ENCODE assay signal across 1 cellular context in the genomic region with DNA sequence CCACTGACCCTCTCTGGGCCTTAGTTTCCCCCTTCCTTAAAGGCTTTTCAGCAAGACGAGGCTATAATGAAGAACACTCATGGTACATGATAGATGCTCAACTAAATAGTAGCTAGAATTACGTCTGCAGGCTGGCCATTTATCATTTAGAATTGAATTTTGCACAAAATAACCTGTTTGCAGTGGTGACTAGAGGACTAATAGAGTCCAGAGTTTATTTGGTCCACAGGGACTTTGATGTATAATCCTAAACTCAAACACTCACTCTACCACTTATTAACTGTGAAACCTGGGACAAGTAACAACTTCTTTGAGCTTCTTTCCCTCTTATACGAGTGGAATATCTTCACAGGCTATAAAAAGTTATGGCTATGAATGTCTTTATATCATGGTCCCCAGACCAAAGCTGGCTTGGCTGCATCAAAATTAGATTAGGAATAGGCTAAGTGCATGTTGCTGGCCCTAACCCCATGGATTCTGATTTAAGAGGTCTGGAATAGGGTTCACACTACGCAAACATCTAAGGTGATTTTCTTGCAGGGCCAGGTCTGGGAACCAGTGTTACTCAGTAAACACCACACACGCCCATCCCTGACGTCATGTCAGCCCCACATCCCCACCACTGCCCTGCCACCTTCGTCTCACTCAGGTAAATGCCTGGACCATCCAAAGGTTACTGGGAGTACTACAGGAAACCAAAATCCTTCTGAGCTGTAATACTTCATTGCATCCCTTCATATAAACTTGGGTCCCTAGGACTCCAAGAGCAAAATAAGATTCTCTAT.
TF ChIP-seq lines count a peak whose summit lies in the region.

No MANE protein-coding gene starts in this region.

TF ChIP-seq in HepG2, 621 proteins besides CTCF, POLR2A, EP300 and RAD21 (continued from another document and continues in another):
- TF ChIP-seq JUNB (CRISPR knock-in tag; IDR thresholded peaks at IDR 0.05; ENCODE audit: borderline replicate concordance) (no peak), SRF (IDR thresholded peaks at IDR 0.05; ENCODE audit: low read depth, low read length) (no peak), AHR (CRISPR knock-in tag; IDR thresholded peaks at IDR 0.05) (no peak), ADNP (CRISPR knock-in tag; IDR thresholded peaks at IDR 0.05) (peak; percentile 69; the same call in 1 of the 2 replicates), ZNF510 (CRISPR knock-in tag; IDR thresholded peaks at IDR 0.05; ENCODE audit: low read depth) (no peak), PLRG1 (conservative IDR thresholded peaks at IDR 0.05) (no peak), ZNF709 (CRISPR knock-in tag; IDR thresholded peaks at IDR 0.05) (no peak), ZHX1 (CRISPR knock-in tag; IDR thresholded peaks at IDR 0.05; ENCODE audit: low read depth) (0 out of 2 replicates have a peak, but pooled peaks have one; percentile 20), ZNF761 (CRISPR knock-in tag; conservative IDR thresholded peaks at IDR 0.05) (no peak), ZNF878 (CRISPR knock-in tag; IDR thresholded peaks at IDR 0.05) (no peak), ZNF414 (CRISPR knock-in tag; IDR thresholded peaks at IDR 0.05) (no peak), ZNF800 (CRISPR knock-in tag; IDR thresholded peaks at IDR 0.05) (no peak), SKI (IDR thresholded peaks at IDR 0.05; ENCODE audit: partially characterized antibody) (no peak), ZNF275 (CRISPR knock-in tag; IDR thresholded peaks at IDR 0.05; ENCODE audit: borderline replicate concordance) (no peak), PATZ1 (CRISPR knock-in tag; IDR thresholded peaks at IDR 0.05) (peak; percentile 11; the same call in 1 of the 2 replicates), RCOR2 (CRISPR knock-in tag; IDR thresholded peaks at IDR 0.05) (peak; percentile 75), ZNF816 (CRISPR knock-in tag; IDR thresholded peaks at IDR 0.05; ENCODE audit: borderline replicate concordance) (no peak), SRSF1 (optimal IDR thresholded peaks at IDR 0.05; ENCODE audit: low read depth, low read length) (no peak), TCF7 (IDR thresholded peaks at IDR 0.05; ENCODE audit: low read depth) (peak; percentile 69), MED13 (CRISPR knock-in tag; IDR thresholded peaks at IDR 0.05) (no peak), ZNF773 (CRISPR knock-in tag; IDR thresholded peaks at IDR 0.05; ENCODE audit: borderline replicate concordance) (no peak), ZMAT3 (CRISPR knock-in tag; conservative IDR thresholded peaks at IDR 0.05) (no peak), GTF2F1 (IDR thresholded peaks at IDR 0.05; ENCODE audit: low read length) (no peak), KLF16 (CRISPR knock-in tag; IDR thresholded peaks at IDR 0.05) (no peak), POGK (CRISPR knock-in tag; conservative IDR thresholded peaks at IDR 0.05) (no peak), ZNF605 (CRISPR knock-in tag; IDR thresholded peaks at IDR 0.05) (no peak), TCF12 (IDR thresholded peaks at IDR 0.05) (no peak), TCF12 (CRISPR knock-in tag; IDR thresholded peaks at IDR 0.05) (no peak), MTA1 (CRISPR knock-in tag; IDR thresholded peaks at IDR 0.05; ENCODE audit: borderline replicate concordance) (no peak), ZNF335 (CRISPR knock-in tag; IDR thresholded peaks at IDR 0.05) (no peak), CENPT (CRISPR knock-in tag; IDR thresholded peaks at IDR 0.05; ENCODE audit: low read depth) (no peak), SAFB2 (CRISPR knock-in tag; IDR thresholded peaks at IDR 0.05; ENCODE audit: borderline replicate concordance, low read depth) (no peak), PHF5A (CRISPR knock-in tag; IDR thresholded peaks at IDR 0.05; ENCODE audit: low read depth, unreplicated experiment) (no peak), EZH2 (conservative IDR thresholded peaks at IDR 0.05; ENCODE audit: low read depth, low read length) (no peak), HOXA7 (CRISPR knock-in tag; IDR thresholded peaks at IDR 0.05) (no peak), CBX5 (CRISPR knock-in tag; IDR thresholded peaks at IDR 0.05; ENCODE audit: borderline replicate concordance) (no peak), SMAD9 (CRISPR knock-in tag; IDR thresholded peaks at IDR 0.05) (no peak), ZNF296 (CRISPR knock-in tag; conservative IDR thresholded peaks at IDR 0.05) (no peak), SRY (CRISPR knock-in tag; IDR thresholded peaks at IDR 0.05) (no peak), PLSCR1 (CRISPR knock-in tag; IDR thresholded peaks at IDR 0.05; ENCODE audit: borderline replicate concordance) (no peak), HES4 (CRISPR knock-in tag; IDR thresholded peaks at IDR 0.05; ENCODE audit: borderline replicate concordance) (no peak), REL (CRISPR knock-in tag; conservative IDR thresholded peaks at IDR 0.05) (no peak), ZNF12 (CRISPR knock-in tag; IDR thresholded peaks at IDR 0.05) (no peak), BATF2 (CRISPR knock-in tag; IDR thresholded peaks at IDR 0.05) (no peak)
- TF ChIP-seq, protein P1, sequence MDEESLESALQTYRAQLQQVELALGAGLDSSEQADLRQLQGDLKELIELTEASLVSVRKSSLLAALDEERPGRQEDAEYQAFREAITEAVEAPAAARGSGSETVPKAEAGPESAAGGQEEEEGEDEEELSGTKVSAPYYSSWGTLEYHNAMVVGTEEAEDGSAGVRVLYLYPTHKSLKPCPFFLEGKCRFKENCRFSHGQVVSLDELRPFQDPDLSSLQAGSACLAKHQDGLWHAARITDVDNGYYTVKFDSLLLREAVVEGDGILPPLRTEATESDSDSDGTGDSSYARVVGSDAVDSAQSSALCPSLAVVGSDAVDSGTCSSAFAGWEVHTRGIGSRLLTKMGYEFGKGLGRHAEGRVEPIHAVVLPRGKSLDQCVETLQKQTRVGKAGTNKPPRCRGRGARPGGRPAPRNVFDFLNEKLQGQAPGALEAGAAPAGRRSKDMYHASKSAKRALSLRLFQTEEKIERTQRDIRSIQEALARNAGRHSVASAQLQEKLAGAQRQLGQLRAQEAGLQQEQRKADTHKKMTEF (CRISPR knock-in tag; IDR thresholded peaks at IDR 0.05) = 0 out of 2 replicates have a peak, but pooled peaks have one; percentile 11
- TF ChIP-seq, protein P2, sequence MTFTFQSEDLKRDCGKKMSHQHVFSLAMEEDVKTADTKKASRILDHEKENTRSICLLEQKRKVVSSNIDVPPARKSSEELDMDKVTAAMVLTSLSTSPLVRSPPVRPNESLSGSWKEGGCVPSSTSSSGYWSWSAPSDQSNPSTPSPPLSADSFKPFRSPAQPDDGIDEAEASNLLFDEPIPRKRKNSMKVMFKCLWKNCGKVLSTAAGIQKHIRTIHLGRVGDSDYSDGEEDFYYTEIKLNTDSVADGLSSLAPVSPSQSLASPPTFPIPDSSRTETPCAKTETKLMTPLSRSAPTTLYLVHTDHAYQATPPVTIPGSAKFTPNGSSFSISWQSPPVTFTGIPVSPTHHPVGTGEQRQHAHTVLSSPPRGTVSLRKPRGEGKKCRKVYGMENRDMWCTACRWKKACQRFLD (CRISPR knock-in tag; IDR thresholded peaks at IDR 0.05; ENCODE audit: borderline replicate concordance) = no peak
- TF ChIP-seq, protein P3, sequence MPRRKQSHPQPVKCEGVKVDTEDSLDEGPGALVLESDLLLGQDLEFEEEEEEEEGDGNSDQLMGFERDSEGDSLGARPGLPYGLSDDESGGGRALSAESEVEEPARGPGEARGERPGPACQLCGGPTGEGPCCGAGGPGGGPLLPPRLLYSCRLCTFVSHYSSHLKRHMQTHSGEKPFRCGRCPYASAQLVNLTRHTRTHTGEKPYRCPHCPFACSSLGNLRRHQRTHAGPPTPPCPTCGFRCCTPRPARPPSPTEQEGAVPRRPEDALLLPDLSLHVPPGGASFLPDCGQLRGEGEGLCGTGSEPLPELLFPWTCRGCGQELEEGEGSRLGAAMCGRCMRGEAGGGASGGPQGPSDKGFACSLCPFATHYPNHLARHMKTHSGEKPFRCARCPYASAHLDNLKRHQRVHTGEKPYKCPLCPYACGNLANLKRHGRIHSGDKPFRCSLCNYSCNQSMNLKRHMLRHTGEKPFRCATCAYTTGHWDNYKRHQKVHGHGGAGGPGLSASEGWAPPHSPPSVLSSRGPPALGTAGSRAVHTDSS (CRISPR knock-in tag; conservative IDR thresholded peaks at IDR 0.05) = no peak
